In genomic region chr19:35118268-35119026, GRCh38 we compare ENCODE assay signal across 17 cellular contexts. TPM values are rescaled to one million over a fixed set of nuclear protein-coding genes. Genes with fewer than 3 reads are reported as not detected.
DNase-seq lines count a peak whose midpoint lies in the region; ATAC-seq, FAIRE-seq and TF ChIP-seq lines count a peak whose summit lies in the region.
"Had no signal": no experiment of that assay in that cellular context is flagged by ENCODE, and none has a peak within 500 bp of the region (broad histone marks: within the 10 kb centered on the region; RNA-seq: fewer than 3 reads in every experiment).

No MANE protein-coding gene starts in this region.

- H3K4me3 ChIP-seq in breast epithelium (peak overlapping the region in 2 of 3 donors; percentile 60 to 75), keratinocyte (ENCODE audit: control insufficient read depth in 2 of 3, extremely low read depth in 1 of 3, insufficient read depth in 2 of 3, low read depth in 1 of 3, low read length in 3 of 3) (peak overlapping the region; percentile 30 to 93 (median 35)), spleen (no peak overlapping the region), BE2C (ENCODE audit: low read depth, low read length) (no peak overlapping the region)
- H3K4me3 ChIP-seq: thoracic aorta had no signal

- no peak for ATAC-seq in GM21529 (IDR thresholded peaks at IDR 0.05; ENCODE audit: unreplicated experiment)
- ATAC-seq: Panc1 had no signal

- TF ChIP-seq CTCF in Calu3 (IDR thresholded peaks at IDR 0.05; ENCODE audit: unreplicated experiment) = no peak
- TF ChIP-seq CTCF in breast epithelium (IDR thresholded peaks at IDR 0.05) = no peak
- no peak for TF ChIP-seq CTCF in keratinocyte (optimal IDR thresholded peaks at IDR 0.05 in 1 of 3, IDR thresholded peaks at IDR 0.05 in 1 of 3, conservative IDR thresholded peaks at IDR 0.05 in 1 of 3; ENCODE audit: extremely low read depth in 1 of 3, insufficient read depth in 2 of 3, low read length in 3 of 3)
- TF ChIP-seq CTCF in spleen (IDR thresholded peaks at IDR 0.05 in 8 of 11, conservative IDR thresholded peaks at IDR 0.05 in 3 of 11) = no peak
- no peak for TF ChIP-seq CTCF in BE2C (IDR thresholded peaks at IDR 0.05; ENCODE audit: low read depth, low read length)

- H3K27ac Mint-ChIP-seq in Calu3 (ENCODE audit: unreplicated experiment) = no peak overlapping the region
- H3K27ac Mint-ChIP-seq: endodermal cell had no signal

- no peaks in the 10 kb centered on the region for H4K20me1 ChIP-seq in keratinocyte (ENCODE audit: control insufficient read depth, extremely low read depth, insufficient read depth, low read length)

- H3K27ac ChIP-seq in breast epithelium (peak overlapping the region; percentile 84 to 86), keratinocyte (ENCODE audit: control insufficient read depth, insufficient read depth, low read length) (peak overlapping the region; percentile 87), spleen (peak overlapping the region in 6 of 8 donors; percentile 24 to 66 (median 47))
- H3K27ac ChIP-seq: thoracic aorta had no signal

- H3K9me3 Mint-ChIP-seq in Calu3 (ENCODE audit: low read depth, unreplicated experiment) = no peaks in the 10 kb centered on the region
- H3K9me3 Mint-ChIP-seq: endodermal cell had no signal

- CTCF ChIA-PET in Calu3 (lab: Charles Lee) = interaction anchor here (0.5 to 1.0 kb wide), 5 partner anchors 17 to 115 kb away, joined by 3 to 5 read pairs (median 4); no protein-coding TSS in a partner anchor

- no peak for DNase-seq in Calu3
- DNase-seq in breast epithelium (ENCODE audit: low spot score in 2 of 2) = no peak
- DNase-seq in keratinocyte (ENCODE audit: low read depth, low spot score) = no peak
- DNase-seq in spleen = no peak
- DNase-seq in hypothalamus (lab: John Stamatoyannopoulos, UW) = no peak
- DNase-seq in BE2C = no peak
- DNase-seq in mesenteric fat pad (ENCODE audit: low spot score) = no peak
- DNase-seq: activated naive CD4-positive, alpha-beta T cell treated with anti-CD3 and anti-CD28 coated beads, Interleukin-2, amount 50 U/mL, for 16 hours; endodermal cell; NCI-H1930; NCI-H510A treated with DMSO at 0.1 percent for 48 hours; posterior cingulate gyrus had no signal

- BruUV-seq in Calu3 (replicated peaks; lab: Mats Ljungman, UMichigan) = no TSS peak

- FAIRE-seq in keratinocyte (lab: Jason Lieb, UNC) = peak; percentile 57
- FAIRE-seq: islet of Langerhans had no signal

- H3K36me3 Mint-ChIP-seq in Calu3 (ENCODE audit: insufficient read depth, unreplicated experiment) = peaks cover 53% of the 10 kb centered on the region

- H3K9me1 ChIP-seq in keratinocyte (ENCODE audit: control insufficient read depth, extremely low read depth, insufficient read depth, low read length) = no peaks in the 10 kb centered on the region

- no peak overlapping the region for H2AFZ ChIP-seq in keratinocyte (ENCODE audit: control insufficient read depth, low read length)

- 58 to 81% (median 69%) methylated on average over 13 of the region's 13 CpGs for WGBS in spleen, 5 donors

- H3K27me3 ChIP-seq in breast epithelium = no peaks in the 10 kb centered on the region
- H3K27me3 ChIP-seq in keratinocyte (ENCODE audit: control insufficient read depth, extremely low read depth, insufficient read depth, low read length) = no peaks in the 10 kb centered on the region
- H3K27me3 ChIP-seq in spleen (replicated peaks in 1 of 7) = peaks cover 0 to 10% (median 0%) of the 10 kb centered on the region in 7 donors
- H3K27me3 ChIP-seq in BE2C = no peaks in the 10 kb centered on the region

- TF ChIP-seq POLR2A in breast epithelium (IDR thresholded peaks at IDR 0.05) (no peak), spleen (IDR thresholded peaks at IDR 0.05) (no peak)

- no peaks in the 10 kb centered on the region for H3K27me3 Mint-ChIP-seq in Calu3 (ENCODE audit: unreplicated experiment)

- H3K9me3 ChIP-seq in breast epithelium = no peaks in the 10 kb centered on the region
- H3K9me3 ChIP-seq in keratinocyte (ENCODE audit: control insufficient read depth, low read depth, low read length) = no peaks in the 10 kb centered on the region
- no peaks in the 10 kb centered on the region for H3K9me3 ChIP-seq in spleen
- no peaks in the 10 kb centered on the region for H3K9me3 ChIP-seq in BE2C
- H3K9me3 ChIP-seq: thoracic aorta had no signal

- peaks cover 66% of the 10 kb centered on the region for H3K4me1 Mint-ChIP-seq in Calu3 (ENCODE audit: low read depth, unreplicated experiment)

- intact Hi-C loops in Calu3 (cut with micrococcal nuclease; ENCODE audit: unreplicated experiment) (no loop called here), breast epithelium (cut with DNase I; ENCODE audit: low total_unique reads) (no loop called here), spleen (cut with DNase I; ENCODE audit: low total_unique reads) (no loop called here)

- H3K4me1 ChIP-seq in breast epithelium (peaks cover under 1 to 18% of the 10 kb centered on the region in 2 donors), keratinocyte (ENCODE audit: control insufficient read depth, extremely low read depth, insufficient read depth, low read length) (peaks cover 75% of the 10 kb centered on the region), spleen (peaks cover 6 to 62% (median 22%) of the 10 kb centered on the region in 6 donors), BE2C (no peaks in the 10 kb centered on the region)

- peak overlapping the region; percentile 74 for H3K4me3 Mint-ChIP-seq in Calu3 (ENCODE audit: low read depth, unreplicated experiment)
- H3K4me3 Mint-ChIP-seq: endodermal cell had no signal

- H3K36me3 ChIP-seq in breast epithelium (no peaks in the 10 kb centered on the region), keratinocyte (ENCODE audit: control insufficient read depth in 2 of 2, extremely low read depth in 1 of 2, insufficient read depth in 2 of 2, low read length in 2 of 2) (peaks cover 7 to 19% of the 10 kb centered on the region in 2 experiments), spleen (no peaks in the 10 kb centered on the region), BE2C (no peaks in the 10 kb centered on the region)
- H3K36me3 ChIP-seq: thoracic aorta had no signal

- peaks cover 38% of the 10 kb centered on the region for H3K79me2 ChIP-seq in keratinocyte (ENCODE audit: control insufficient read depth, insufficient read depth, low read length)

- peak overlapping the region; percentile 100 for H3K4me2 ChIP-seq in keratinocyte (ENCODE audit: control insufficient read depth, extremely low read depth, insufficient read depth, low read depth, low read length)

- dilution Hi-C loops in keratinocyte (cut with MboI; ENCODE audit: extremely low pct_ligation_motif_present, low sequenced_read_pairs) = no loop called here

- H3K9ac ChIP-seq in keratinocyte (ENCODE audit: control insufficient read depth, extremely low read depth, insufficient read depth, low read length) = peak overlapping the region; percentile 91

RNA-seq across cellular contexts. Expression of gene FXYD3, which starts 2.8 kb away (rescaled TPM):
- total RNA-seq in Calu3 (2022) (183 and 291 TPM in 2 replicates), breast epithelium (100 to 1,000 TPM in 2 of 3 donors, not detected in 1; 135 to 318 TPM), spleen (not detected), mesenteric fat pad (1.3 TPM)
- polyA plus RNA-seq in keratinocyte (563 to 2,415 TPM (median 851 TPM) in 3 replicates), spleen (1 to 10 TPM in 1 of 3 donors, under 1 TPM in 2; 0.33 to 1.5 (median 0.70) TPM)
- 498 TPM for polyA plus RNA-seq in keratinocyte (2011; ENCODE audit: low read depth)
- polyA plus RNA-seq in keratinocyte (2011; cell fraction: cytosol; rRNA removed) = 945 and 1,085 TPM in 2 replicates
- 621 and 766 TPM in 2 replicates for polyA plus RNA-seq in keratinocyte (2011; cell fraction: nucleus; rRNA removed)
- polyA plus RNA-seq in keratinocyte (2012; ENCODE audit: low replicate concordance) = 829 and 2,475 TPM in 2 replicates
- polyA minus RNA-seq in keratinocyte = 308 to 665 TPM (median 468 TPM) in 3 replicates
- 614 TPM for polyA minus RNA-seq in keratinocyte (2011; cell fraction: cytosol; rRNA and poly(A)+ RNA removed)
- polyA minus RNA-seq in keratinocyte (2011; cell fraction: nucleus; rRNA and poly(A)+ RNA removed) = 205 and 217 TPM in 2 replicates
- polyA plus RNA-seq in BE2C (2012; ENCODE audit: insufficient read depth, insufficient read length, low read depth) = not detected
- total RNA-seq: endodermal cell, glomerular endothelial cell had no signal

RNA-seq across cellular contexts. Expression of gene LGI4, which starts 16.4 kb away (rescaled TPM):
- total RNA-seq in Calu3 (2022) = 0.42 and 0.68 TPM in 2 replicates
- 10 to 100 TPM in 1 of 3 donors, 1 to 10 TPM in 2; 4.3 to 37.8 (median 5.3) TPM for total RNA-seq in breast epithelium
- polyA plus RNA-seq in keratinocyte = 0.01 to 0.14 TPM (median 0.10 TPM) in 3 replicates
- 0.76 TPM for polyA plus RNA-seq in keratinocyte (2011; ENCODE audit: low read depth)
- polyA plus RNA-seq in keratinocyte (2011; cell fraction: cytosol; rRNA removed) = 0.09 TPM in 1 of 2 replicates, not detected in the other
- polyA plus RNA-seq in keratinocyte (2011; cell fraction: nucleus; rRNA removed) = 0.89 and 1.1 TPM in 2 replicates
- polyA plus RNA-seq in keratinocyte (2012; ENCODE audit: low replicate concordance) = 0.11 and 0.93 TPM in 2 replicates
- not detected in 3 replicates for polyA minus RNA-seq in keratinocyte
- not detected for polyA minus RNA-seq in keratinocyte (2011; cell fraction: cytosol; rRNA and poly(A)+ RNA removed)
- 0.31 TPM in 1 of 2 replicates, not detected in the other for polyA minus RNA-seq in keratinocyte (2011; cell fraction: nucleus; rRNA and poly(A)+ RNA removed)
- total RNA-seq in spleen = 1 to 10 TPM in 4 of 7 donors, under 1 TPM in 2, not detected in 1; 0.68 to 2.8 (median 1.1) TPM
- polyA plus RNA-seq in spleen = 1 to 10 TPM; 2.4 to 9.7 (median 2.5) TPM
- 0.63 TPM for polyA plus RNA-seq in BE2C (2012; ENCODE audit: insufficient read depth, insufficient read length, low read depth)
- 7.7 TPM for total RNA-seq in mesenteric fat pad
- total RNA-seq: glomerular endothelial cell had no signal

RNA-seq across cellular contexts. Expression of gene FXYD1, which starts 20.2 kb away (rescaled TPM):
- total RNA-seq in Calu3 (2022) = 1.6 and 2.0 TPM in 2 replicates
- 10 to 100 TPM; 15.5 to 75.5 (median 34.7) TPM for total RNA-seq in breast epithelium
- 0.14 to 0.23 TPM (median 0.19 TPM) in 3 replicates for polyA plus RNA-seq in keratinocyte
- not detected for polyA plus RNA-seq in keratinocyte (2011; ENCODE audit: low read depth)
- polyA plus RNA-seq in keratinocyte (2011; cell fraction: cytosol; rRNA removed) = not detected in 2 replicates
- not detected in 2 replicates for polyA plus RNA-seq in keratinocyte (2011; cell fraction: nucleus; rRNA removed)
- polyA plus RNA-seq in keratinocyte (2012; ENCODE audit: low replicate concordance) = 0.32 and 2.6 TPM in 2 replicates
- polyA minus RNA-seq in keratinocyte = not detected in 3 replicates
- polyA minus RNA-seq in keratinocyte (2011; cell fraction: cytosol; rRNA and poly(A)+ RNA removed) = not detected
- polyA minus RNA-seq in keratinocyte (2011; cell fraction: nucleus; rRNA and poly(A)+ RNA removed) = not detected in 2 replicates
- 10 to 100 TPM in 3 of 7 donors, 1 to 10 TPM in 2, under 1 TPM in 1, not detected in 1; 0.83 to 18.1 (median 8.0) TPM for total RNA-seq in spleen
- 10 to 100 TPM in 2 of 3 donors, 1 to 10 TPM in 1; 9.8 to 17.8 (median 16.0) TPM for polyA plus RNA-seq in spleen
- not detected for polyA plus RNA-seq in BE2C (2012; ENCODE audit: insufficient read depth, insufficient read length, low read depth)
- total RNA-seq in mesenteric fat pad = 47.3 TPM
- total RNA-seq: glomerular endothelial cell had no signal

RNA-seq across cellular contexts. Expression of gene FXYD7, which starts 24.6 kb away (rescaled TPM):
- 0.90 and 1.3 TPM in 2 replicates for total RNA-seq in Calu3 (2022)
- total RNA-seq in breast epithelium = not detected
- polyA plus RNA-seq in keratinocyte = 0.36 TPM in 1 of 3 replicates, not detected in the others
- not detected for polyA plus RNA-seq in keratinocyte (2011; ENCODE audit: low read depth)
- polyA plus RNA-seq in keratinocyte (2011; cell fraction: cytosol; rRNA removed) = not detected in 2 replicates
- not detected in 2 replicates for polyA plus RNA-seq in keratinocyte (2011; cell fraction: nucleus; rRNA removed)
- 0.24 TPM in 1 of 2 replicates, not detected in the other for polyA plus RNA-seq in keratinocyte (2012; ENCODE audit: low replicate concordance)
- not detected in 3 replicates for polyA minus RNA-seq in keratinocyte
- not detected for polyA minus RNA-seq in keratinocyte (2011; cell fraction: cytosol; rRNA and poly(A)+ RNA removed)
- polyA minus RNA-seq in keratinocyte (2011; cell fraction: nucleus; rRNA and poly(A)+ RNA removed) = not detected in 2 replicates
- 1 to 10 TPM in 6 of 7 donors, not detected in 1; 1.2 to 3.3 (median 2.5) TPM for total RNA-seq in spleen
- 1 to 10 TPM; 1.6 to 4.4 (median 2.3) TPM for polyA plus RNA-seq in spleen
- polyA plus RNA-seq in BE2C (2012; ENCODE audit: insufficient read depth, insufficient read length, low read depth) = not detected
- total RNA-seq in mesenteric fat pad = 0.48 TPM
- total RNA-seq: glomerular endothelial cell, thoracic aorta had no signal

RNA-seq across cellular contexts. Expression of gene FXYD5, which starts 36.1 kb away (rescaled TPM):
- total RNA-seq in Calu3 (2022) (760 and 802 TPM in 2 replicates), breast epithelium (10 to 100 TPM; 52.4 to 56.7 (median 56.2) TPM), spleen (100 to 1,000 TPM; 132 to 215 (median 162) TPM), mesenteric fat pad (73.4 TPM)
- polyA plus RNA-seq in keratinocyte (82.5 to 457 TPM (median 122 TPM) in 3 replicates), spleen (100 to 1,000 TPM; 188 to 235 (median 213) TPM)
- polyA plus RNA-seq in keratinocyte (2011; ENCODE audit: low read depth) = 159 TPM
- polyA plus RNA-seq in keratinocyte (2011; cell fraction: cytosol; rRNA removed) = 216 and 272 TPM in 2 replicates
- polyA plus RNA-seq in keratinocyte (2011; cell fraction: nucleus; rRNA removed) = 163 TPM in 2 replicates
- 191 and 430 TPM in 2 replicates for polyA plus RNA-seq in keratinocyte (2012; ENCODE audit: low replicate concordance)
- 206 to 558 TPM (median 224 TPM) in 3 replicates for polyA minus RNA-seq in keratinocyte
- polyA minus RNA-seq in keratinocyte (2011; cell fraction: cytosol; rRNA and poly(A)+ RNA removed) = 226 TPM
- 66.2 and 71.1 TPM in 2 replicates for polyA minus RNA-seq in keratinocyte (2011; cell fraction: nucleus; rRNA and poly(A)+ RNA removed)
- polyA plus RNA-seq in BE2C (2012; ENCODE audit: insufficient read depth, insufficient read length, low read depth) = 4.5 TPM

Comparison
In these comparisons a context has a peak if more than half of its experiments do, and no peak if none do; other contexts are left out.
1. H3K4me3 ChIP-seq: peak in breast epithelium (2 of 3) and keratinocyte (3 of 3); none in spleen (0 of 8) and BE2C (single experiment).
2. Peak in every context shown above with its lines, with median percentiles within 50 percentile points of each other: H3K27ac ChIP-seq.